Comparison of ENCODE assay signal across 1 cellular context in genomic region chr16:88804173-88804551, GRCh38.
TF ChIP-seq lines count a peak whose summit lies in the region.

No MANE protein-coding gene starts in this region.

TF ChIP-seq in HepG2, 621 proteins besides CTCF, POLR2A, EP300 and RAD21:
- 0 out of 2 replicates have a peak, but pooled peaks have one; percentile 2 for TF ChIP-seq TAF1 (CRISPR knock-in tag; IDR thresholded peaks at IDR 0.05)
- 0 out of 2 replicates have a peak, but pooled peaks have one; percentile 3 for TF ChIP-seq BCL6 (CRISPR knock-in tag; IDR thresholded peaks at IDR 0.05)
- no peak for TF ChIP-seq MIXL1 (CRISPR knock-in tag; IDR thresholded peaks at IDR 0.05)
- TF ChIP-seq, protein P1, sequence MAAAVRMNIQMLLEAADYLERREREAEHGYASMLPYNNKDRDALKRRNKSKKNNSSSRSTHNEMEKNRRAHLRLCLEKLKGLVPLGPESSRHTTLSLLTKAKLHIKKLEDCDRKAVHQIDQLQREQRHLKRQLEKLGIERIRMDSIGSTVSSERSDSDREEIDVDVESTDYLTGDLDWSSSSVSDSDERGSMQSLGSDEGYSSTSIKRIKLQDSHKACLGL (CRISPR knock-in tag; IDR thresholded peaks at IDR 0.05) = peak; percentile 13; the same call in 1 of the 2 replicates
- TF ChIP-seq ZNF770 (CRISPR knock-in tag; IDR thresholded peaks at IDR 0.05) = no peak
- no peak for TF ChIP-seq ZNF143 (CRISPR knock-in tag; IDR thresholded peaks at IDR 0.05)
- 0 out of 2 replicates have a peak, but pooled peaks have one; percentile 4 for TF ChIP-seq MYNN (CRISPR knock-in tag; IDR thresholded peaks at IDR 0.05; ENCODE audit: low read depth)
- TF ChIP-seq ZNF572 (CRISPR knock-in tag; IDR thresholded peaks at IDR 0.05) = no peak
- no peak for TF ChIP-seq ZNF276 (CRISPR knock-in tag; IDR thresholded peaks at IDR 0.05; ENCODE audit: low read depth)
- no peak for TF ChIP-seq NAIF1 (CRISPR knock-in tag; IDR thresholded peaks at IDR 0.05; ENCODE audit: borderline replicate concordance)
- no peak for TF ChIP-seq DR1 (CRISPR knock-in tag; IDR thresholded peaks at IDR 0.05)
- TF ChIP-seq GPBP1L1 (CRISPR knock-in tag; IDR thresholded peaks at IDR 0.05) = no peak
- no peak for TF ChIP-seq NR1H2 (CRISPR knock-in tag; IDR thresholded peaks at IDR 0.05; ENCODE audit: borderline replicate concordance, low read depth)
- TF ChIP-seq ZNF713 (CRISPR knock-in tag; IDR thresholded peaks at IDR 0.05) = no peak
- 0 out of 2 replicates have a peak, but pooled peaks have one; percentile 1 for TF ChIP-seq MYPOP (CRISPR knock-in tag; IDR thresholded peaks at IDR 0.05)
- TF ChIP-seq NR2F2 (IDR thresholded peaks at IDR 0.05; ENCODE audit: borderline replicate concordance, low read depth) = 0 out of 2 replicates have a peak, but pooled peaks have one; percentile 28
- peak; percentile 10; the same call in 1 of the 2 replicates for TF ChIP-seq KAT7 (CRISPR knock-in tag; IDR thresholded peaks at IDR 0.05; ENCODE audit: borderline replicate concordance)
- TF ChIP-seq BORCS8-MEF2B (CRISPR knock-in tag; IDR thresholded peaks at IDR 0.05) = peak; percentile 0; the same call in 1 of the 2 replicates
